ENCODE assay signal across 20 cellular contexts in the genomic region with DNA sequence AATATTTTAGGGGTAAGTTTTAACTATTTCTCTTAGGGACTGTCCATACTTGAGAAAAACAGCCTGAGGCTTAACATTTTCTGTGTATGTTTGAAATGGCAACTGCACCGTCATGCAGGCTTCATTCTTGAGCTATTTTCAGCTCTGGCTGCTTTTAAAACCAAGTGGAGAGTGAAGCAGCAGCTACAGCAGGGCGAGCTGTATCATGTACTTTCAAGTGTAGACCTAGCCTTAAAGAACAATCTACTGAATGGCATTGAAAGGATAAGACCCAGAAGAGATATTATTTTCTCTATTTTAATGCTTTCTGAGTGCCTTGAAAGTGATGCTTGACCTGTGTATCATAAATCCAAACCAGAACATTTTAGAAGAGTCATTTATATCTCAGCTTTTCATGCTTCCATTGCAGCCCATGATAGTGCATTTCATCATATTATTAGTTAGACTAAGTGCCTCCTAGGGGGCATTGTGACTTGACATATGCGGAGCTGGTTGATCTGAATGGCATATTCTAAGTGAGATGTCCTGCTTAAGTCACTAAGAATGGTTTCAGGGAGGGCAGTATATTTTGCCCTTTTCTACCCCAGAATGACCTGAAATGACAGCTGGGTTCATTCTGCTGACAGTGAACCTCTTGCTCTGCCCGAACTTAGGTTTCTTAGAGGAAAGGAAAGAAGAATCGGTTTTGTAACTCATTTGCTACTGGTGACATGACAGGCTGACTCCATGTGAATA.
A peak's percentile ranks its signal among the peaks of the same experiment; 100 is the strongest.
DNase-seq lines count a peak whose midpoint lies in the region; ATAC-seq and TF ChIP-seq lines count a peak whose summit lies in the region.
"Had no signal": no experiment of that assay in that cellular context is flagged by ENCODE, and none has a peak within 500 bp of the region (broad histone marks: within the 10 kb centered on the region; RNA-seq: fewer than 3 reads in every experiment).

No MANE protein-coding gene starts in this region.

- peak overlapping the region; percentile 27 for H3K27ac ChIP-seq in angular gyrus (ENCODE audit: low read depth, low read length)
- H3K27ac ChIP-seq: A549, breast epithelium, neutrophil, skin epidermis had no signal

- H3K36me3 Mint-ChIP-seq in T-helper 2 cell treated with Interferon-gamma antibody and Interleukin-4, amounts not matched to agents 5 μg/mL and 100 μg/mL, for 36 hours (ENCODE audit: low read depth) = no peaks in the 10 kb centered on the region
- H3K36me3 Mint-ChIP-seq: activated CD4-positive, alpha-beta memory T cell treated with anti-CD3 and anti-CD28 coated beads for 36 hours; activated naive CD8-positive, alpha-beta T cell treated with anti-CD3 and anti-CD28 coated beads, Interleukin-2, amount 10 ng/mL, durations not matched to agents 7 days and 5 days; CD4-positive, CD25-positive, alpha-beta regulatory T cell; memory B cell; stimulated activated effector memory CD8-positive, alpha-beta T cell treated with anti-CD3 and anti-CD28 coated beads, Interleukin-12 subunit alpha, Interleukin-12 subunit beta, amount 100 ng/mL, for 72 hours; type B pancreatic cell had no signal

- ATAC-seq in Right ventricle myocardium inferior = peak; percentile 67
- ATAC-seq: A549; SK-N-SH treated with all-trans-retinoic acid at 6 μM for 48 hours; stimulated activated effector memory CD8-positive, alpha-beta T cell treated with anti-CD3 and anti-CD28 coated beads, Interleukin-12 subunit alpha, Interleukin-12 subunit beta, amount 100 ng/mL, for 72 hours had no signal

- H3K4me3 Mint-ChIP-seq in T-helper 2 cell treated with Interferon-gamma antibody and Interleukin-4, amounts not matched to agents 5 μg/mL and 100 μg/mL, for 36 hours = no peak overlapping the region
- H3K4me3 Mint-ChIP-seq: activated CD4-positive, alpha-beta memory T cell treated with anti-CD3 and anti-CD28 coated beads for 36 hours; activated naive CD8-positive, alpha-beta T cell treated with anti-CD3 and anti-CD28 coated beads, Interleukin-2, amount 10 ng/mL, durations not matched to agents 7 days and 5 days; CD4-positive, CD25-positive, alpha-beta regulatory T cell; memory B cell; stimulated activated effector memory CD8-positive, alpha-beta T cell treated with anti-CD3 and anti-CD28 coated beads, Interleukin-12 subunit alpha, Interleukin-12 subunit beta, amount 100 ng/mL, for 72 hours; type B pancreatic cell had no signal

- no peaks in the 10 kb centered on the region for H3K4me1 Mint-ChIP-seq in T-helper 2 cell treated with Interferon-gamma antibody and Interleukin-4, amounts not matched to agents 5 μg/mL and 100 μg/mL, for 36 hours (ENCODE audit: low read depth)
- H3K4me1 Mint-ChIP-seq: activated naive CD8-positive, alpha-beta T cell treated with anti-CD3 and anti-CD28 coated beads, Interleukin-2, amount 10 ng/mL, durations not matched to agents 7 days and 5 days; CD4-positive, CD25-positive, alpha-beta regulatory T cell; memory B cell; stimulated activated effector memory CD8-positive, alpha-beta T cell treated with anti-CD3 and anti-CD28 coated beads, Interleukin-12 subunit alpha, Interleukin-12 subunit beta, amount 100 ng/mL, for 72 hours had no signal

- intact Hi-C loops in Right ventricle myocardium inferior (cut with DNase I) (no loop called here), cardiac septum (cut with DNase I) (no loop called here)

- no peaks in the 10 kb centered on the region for H3K27me3 Mint-ChIP-seq in T-helper 2 cell treated with Interferon-gamma antibody and Interleukin-4, amounts not matched to agents 5 μg/mL and 100 μg/mL, for 36 hours (ENCODE audit: low read depth)
- H3K27me3 Mint-ChIP-seq: activated CD4-positive, alpha-beta memory T cell treated with anti-CD3 and anti-CD28 coated beads for 36 hours; activated naive CD8-positive, alpha-beta T cell treated with anti-CD3 and anti-CD28 coated beads, Interleukin-2, amount 10 ng/mL, durations not matched to agents 7 days and 5 days; CD4-positive, CD25-positive, alpha-beta regulatory T cell; memory B cell had no signal

- no peak for TF ChIP-seq CTCF in foreskin fibroblast (IDR thresholded peaks at IDR 0.05; ENCODE audit: low read depth, low read length)

- peaks cover 6% of the 10 kb centered on the region for H3K9me3 Mint-ChIP-seq in T-helper 2 cell treated with Interferon-gamma antibody and Interleukin-4, amounts not matched to agents 5 μg/mL and 100 μg/mL, for 36 hours
- H3K9me3 Mint-ChIP-seq: activated naive CD8-positive, alpha-beta T cell treated with anti-CD3 and anti-CD28 coated beads, Interleukin-2, amount 10 ng/mL, durations not matched to agents 7 days and 5 days; type B pancreatic cell had no signal

- H3K4me3 ChIP-seq in foreskin fibroblast (ENCODE audit: low read depth in 1 of 2, low read length in 2 of 2) = no peak overlapping the region
- H3K4me3 ChIP-seq: A549, breast epithelium, skin epidermis had no signal

- H3K27ac Mint-ChIP-seq in T-helper 2 cell treated with Interferon-gamma antibody and Interleukin-4, amounts not matched to agents 5 μg/mL and 100 μg/mL, for 36 hours = no peak overlapping the region
- H3K27ac Mint-ChIP-seq: activated CD4-positive, alpha-beta memory T cell treated with anti-CD3 and anti-CD28 coated beads for 36 hours; activated naive CD8-positive, alpha-beta T cell treated with anti-CD3 and anti-CD28 coated beads, Interleukin-2, amount 10 ng/mL, durations not matched to agents 7 days and 5 days; CD4-positive, CD25-positive, alpha-beta regulatory T cell; memory B cell; stimulated activated effector memory CD8-positive, alpha-beta T cell treated with anti-CD3 and anti-CD28 coated beads, Interleukin-12 subunit alpha, Interleukin-12 subunit beta, amount 100 ng/mL, for 72 hours; type B pancreatic cell had no signal

- DNase-seq in Right ventricle myocardium inferior (ENCODE audit: missing footprints) (no peak), cardiac septum (ENCODE audit: low spot score) (no peak), inferior parietal cortex (ENCODE audit: extremely low spot score) (peak; percentile 56), T-helper 1 cell (no peak), putamen (ENCODE audit: low spot score) (no peak), foreskin fibroblast (no peak)
- DNase-seq in T-helper 2 cell treated with Interferon-gamma antibody and Interleukin-4, amounts not matched to agents 5 μg/mL and 100 μg/mL, for 36 hours (ENCODE audit: low spot score) = no peak
- DNase-seq: activated CD4-positive, alpha-beta memory T cell treated with anti-CD3 and anti-CD28 coated beads for 36 hours; activated naive CD8-positive, alpha-beta T cell treated with anti-CD3 and anti-CD28 coated beads, Interleukin-2, amount 10 ng/mL, durations not matched to agents 7 days and 5 days; CD4-positive, CD25-positive, alpha-beta regulatory T cell; NCI-H2171 treated with DMSO at 0.1 percent for 48 hours had no signal
